Comparison of ENCODE assay signal across 2 cellular contexts in the genomic region with DNA sequence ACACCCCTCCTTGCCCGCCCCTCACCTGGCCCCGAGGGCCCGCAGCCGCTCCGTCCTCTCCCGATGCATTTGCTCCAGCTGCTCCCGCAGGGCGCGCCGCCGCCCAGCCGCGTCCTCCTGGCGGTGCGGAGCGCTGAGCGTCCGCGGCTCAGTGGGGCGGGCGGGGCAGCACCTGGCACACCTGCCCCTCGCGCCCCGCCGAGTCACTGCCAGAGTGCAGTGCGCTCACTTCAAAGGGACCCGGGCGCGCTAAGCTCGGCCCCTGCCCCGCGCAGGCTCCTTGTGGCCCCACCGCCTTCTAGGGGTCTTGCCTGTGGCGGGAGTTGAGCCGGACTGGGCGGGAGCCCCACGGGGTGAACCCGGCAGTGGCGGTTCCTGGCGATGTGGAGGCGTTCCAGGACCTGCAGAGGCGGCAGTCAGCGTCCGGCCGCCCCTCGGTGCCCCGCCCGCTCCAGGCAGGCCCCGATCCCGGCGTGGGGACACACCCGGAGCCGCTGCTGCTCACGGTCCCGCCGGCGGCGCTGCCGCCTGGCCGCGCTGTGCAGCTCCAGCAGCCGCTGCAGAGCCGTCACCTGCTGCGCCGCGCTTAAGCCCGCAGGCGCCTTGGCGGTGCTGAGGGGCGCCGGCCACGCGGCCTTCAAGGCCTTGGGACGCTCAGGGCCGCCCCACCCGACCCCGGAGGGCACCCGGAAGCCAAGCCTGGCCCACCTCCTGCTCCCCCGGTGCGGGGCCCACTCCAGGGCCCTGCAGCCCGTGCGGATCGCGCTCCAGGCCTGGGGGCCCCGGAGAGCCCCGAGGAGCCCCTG.
A peak's percentile ranks its signal among the peaks of the same experiment; 100 is the strongest.
TF ChIP-seq lines count a peak whose summit lies in the region.

No MANE protein-coding gene starts in this region.

TF ChIP-seq in SK-N-SH treated with all-trans-retinoic acid at 6 μM for 48 hours, 23 proteins besides CTCF, POLR2A, EP300 and RAD21:
- TF ChIP-seq ZC3H10 (CRISPR knock-in tag; IDR thresholded peaks at IDR 0.05) (no peak), ISL1 (CRISPR knock-in tag; IDR thresholded peaks at IDR 0.05) (no peak), PPARA (CRISPR knock-in tag; IDR thresholded peaks at IDR 0.05; ENCODE audit: borderline replicate concordance) (no peak), CSDC2 (CRISPR knock-in tag; IDR thresholded peaks at IDR 0.05) (no peak), GLIS3 (CRISPR knock-in tag; IDR thresholded peaks at IDR 0.05) (no peak), ZNF70 (CRISPR knock-in tag; IDR thresholded peaks at IDR 0.05) (no peak), SNAI2 (CRISPR knock-in tag; IDR thresholded peaks at IDR 0.05) (no peak), ZFP30 (CRISPR knock-in tag; IDR thresholded peaks at IDR 0.05) (no peak), ZNF8 (CRISPR knock-in tag; IDR thresholded peaks at IDR 0.05) (no peak), ZFP3 (CRISPR knock-in tag; IDR thresholded peaks at IDR 0.05) (no peak)
- TF ChIP-seq, protein P1, sequence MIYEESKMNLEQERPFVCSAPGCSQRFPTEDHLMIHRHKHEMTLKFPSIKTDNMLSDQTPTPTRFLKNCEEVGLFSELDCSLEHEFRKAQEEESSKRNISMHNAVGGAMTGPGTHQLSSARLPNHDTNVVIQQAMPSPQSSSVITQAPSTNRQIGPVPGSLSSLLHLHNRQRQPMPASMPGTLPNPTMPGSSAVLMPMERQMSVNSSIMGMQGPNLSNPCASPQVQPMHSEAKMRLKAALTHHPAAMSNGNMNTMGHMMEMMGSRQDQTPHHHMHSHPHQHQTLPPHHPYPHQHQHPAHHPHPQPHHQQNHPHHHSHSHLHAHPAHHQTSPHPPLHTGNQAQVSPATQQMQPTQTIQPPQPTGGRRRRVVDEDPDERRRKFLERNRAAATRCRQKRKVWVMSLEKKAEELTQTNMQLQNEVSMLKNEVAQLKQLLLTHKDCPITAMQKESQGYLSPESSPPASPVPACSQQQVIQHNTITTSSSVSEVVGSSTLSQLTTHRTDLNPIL (CRISPR knock-in tag; IDR thresholded peaks at IDR 0.05; ENCODE audit: low read depth): no peak

TF ChIP-seq in K562, 482 proteins besides CTCF, POLR2A, EP300 and RAD21:
- peak; percentile 65 for TF ChIP-seq POLR2G (IDR thresholded peaks at IDR 0.05; ENCODE audit: low read depth, low read length)
- TF ChIP-seq RBFOX2 (IDR thresholded peaks at IDR 0.05; ENCODE audit: low read depth, low read length): peak; percentile 15; the same call in 1 of the 2 replicates
- TF ChIP-seq SAFB (IDR thresholded peaks at IDR 0.05; ENCODE audit: borderline replicate concordance, low read depth, low read length): 0 out of 2 replicates have a peak, but pooled peaks have one; percentile 19
- TF ChIP-seq CAMTA2 (CRISPR knock-in tag; conservative IDR thresholded peaks at IDR 0.05): no peak
- TF ChIP-seq, protein P2, sequence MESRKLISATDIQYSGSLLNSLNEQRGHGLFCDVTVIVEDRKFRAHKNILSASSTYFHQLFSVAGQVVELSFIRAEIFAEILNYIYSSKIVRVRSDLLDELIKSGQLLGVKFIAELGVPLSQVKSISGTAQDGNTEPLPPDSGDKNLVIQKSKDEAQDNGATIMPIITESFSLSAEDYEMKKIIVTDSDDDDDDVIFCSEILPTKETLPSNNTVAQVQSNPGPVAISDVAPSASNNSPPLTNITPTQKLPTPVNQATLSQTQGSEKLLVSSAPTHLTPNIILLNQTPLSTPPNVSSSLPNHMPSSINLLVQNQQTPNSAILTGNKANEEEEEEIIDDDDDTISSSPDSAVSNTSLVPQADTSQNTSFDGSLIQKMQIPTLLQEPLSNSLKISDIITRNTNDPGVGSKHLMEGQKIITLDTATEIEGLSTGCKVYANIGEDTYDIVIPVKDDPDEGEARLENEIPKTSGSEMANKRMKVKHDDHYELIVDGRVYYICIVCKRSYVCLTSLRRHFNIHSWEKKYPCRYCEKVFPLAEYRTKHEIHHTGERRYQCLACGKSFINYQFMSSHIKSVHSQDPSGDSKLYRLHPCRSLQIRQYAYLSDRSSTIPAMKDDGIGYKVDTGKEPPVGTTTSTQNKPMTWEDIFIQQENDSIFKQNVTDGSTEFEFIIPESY (CRISPR knock-in tag; IDR thresholded peaks at IDR 0.05): peak; percentile 96
TF ChIP-seq in K562: peak in this region for 4.
